ENCODE assay signal across 13 cellular contexts in the genomic region with DNA sequence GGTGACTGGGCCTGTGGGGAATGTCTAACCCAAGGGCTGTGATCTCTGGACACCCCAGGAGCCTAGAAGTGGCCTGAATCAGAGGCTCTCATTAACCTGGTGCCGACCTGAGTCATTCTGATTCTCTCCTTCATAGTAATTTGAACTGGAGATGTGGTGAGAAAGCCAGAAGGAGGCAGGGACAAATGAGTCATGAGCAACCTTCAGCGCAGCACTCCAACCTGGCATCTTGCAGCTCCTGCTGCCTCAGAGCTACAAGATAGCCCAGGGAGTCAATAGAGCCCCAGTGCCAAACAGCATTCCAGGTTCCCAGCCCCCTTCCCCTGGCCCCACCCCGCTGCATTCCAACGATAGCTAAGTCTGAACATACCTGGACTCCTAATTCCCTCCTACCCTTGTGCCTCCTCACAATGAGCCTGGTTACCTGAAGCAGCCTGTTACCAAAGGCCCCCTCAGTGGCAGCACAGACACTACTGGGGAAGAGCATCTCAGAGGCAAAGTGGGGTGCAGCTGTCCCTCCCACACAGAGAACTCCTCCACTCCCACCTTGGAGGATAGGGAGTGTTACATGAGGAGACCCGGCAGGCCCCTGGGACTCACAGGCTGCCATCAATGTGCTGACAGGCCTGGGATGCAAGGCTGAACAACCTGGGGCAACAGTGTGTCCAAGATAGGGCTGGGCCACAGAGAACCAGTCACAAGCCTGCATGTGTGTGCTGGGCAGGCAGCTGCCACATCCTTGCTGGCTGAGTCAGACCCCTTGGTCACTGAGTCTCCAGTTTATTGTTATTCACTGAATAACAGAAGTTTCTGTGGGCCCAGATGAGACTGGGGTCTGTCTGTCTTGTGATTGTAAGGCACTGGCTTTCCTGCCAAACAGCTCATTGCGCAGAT.
DNase-seq lines count a peak whose midpoint lies in the region; ATAC-seq and TF ChIP-seq lines count a peak whose summit lies in the region.
"Had no signal": no experiment of that assay in that cellular context is flagged by ENCODE, and none has a peak within 500 bp of the region (broad histone marks: within the 10 kb centered on the region; RNA-seq: fewer than 3 reads in every experiment).

No MANE protein-coding gene starts in this region.

- CTCF ChIA-PET in activated CD8-positive, alpha-beta T cell treated with anti-CD3 and anti-CD28 coated beads for 36 hours (lab: Charles Lee) = interaction anchor here (1.3 to 1.8 kb wide), 3 partner anchors 9 to 45 kb away, joined by 5 to 8 read pairs (median 6); no protein-coding TSS in a partner anchor
- CTCF ChIA-PET in activated CD8-positive, alpha-beta T cell treated with anti-CD3 and anti-CD28 coated beads, Interleukin-2, amount 10 ng/mL, durations not matched to agents 7 days and 5 days (lab: Charles Lee) = interaction anchor here (1.5 kb wide), 1 partner anchor 19 kb away, joined by 3 read pairs; no protein-coding TSS in a partner anchor

- H3K4me1 Mint-ChIP-seq in activated CD8-positive, alpha-beta T cell treated with anti-CD3 and anti-CD28 coated beads for 36 hours (ENCODE audit: low read depth) = peaks cover 7% of the 10 kb centered on the region
- H3K4me1 Mint-ChIP-seq in activated CD8-positive, alpha-beta T cell treated with anti-CD3 and anti-CD28 coated beads, Interleukin-2, amount 10 ng/mL, durations not matched to agents 7 days and 5 days (ENCODE audit: low read depth) = peaks cover 16% of the 10 kb centered on the region

- peak; percentile 21 for ATAC-seq in activated CD8-positive, alpha-beta T cell treated with anti-CD3 and anti-CD28 coated beads for 36 hours
- ATAC-seq in activated CD8-positive, alpha-beta T cell treated with anti-CD3 and anti-CD28 coated beads, Interleukin-2, amount 10 ng/mL, durations not matched to agents 7 days and 5 days = no peak
- ATAC-seq in RWPE2 (ENCODE audit: low read depth) (peak; percentile 83), Right ventricle myocardium inferior (no peak), GM18502 (IDR thresholded peaks at IDR 0.05; ENCODE audit: poor library complexity, unreplicated experiment) (no peak)
- ATAC-seq: heart left ventricle had no signal

- no peak for TF ChIP-seq CTCF in activated CD8-positive, alpha-beta T cell treated with anti-CD3 and anti-CD28 coated beads for 36 hours (IDR thresholded peaks at IDR 0.05)
- TF ChIP-seq CTCF in RWPE2 (IDR thresholded peaks at IDR 0.05; ENCODE audit: poor library complexity, severe bottlenecking) (no peak), fibroblast of the aortic adventitia (IDR thresholded peaks at IDR 0.05; ENCODE audit: insufficient read depth, low read length) (no peak), retinal pigment epithelial cell (conservative IDR thresholded peaks at IDR 0.05; ENCODE audit: low read depth, low read length) (no peak)

- peaks cover 32% of the 10 kb centered on the region for H3K27me3 ChIP-seq in RWPE2 (ENCODE audit: insufficient read depth, poor library complexity, severe bottlenecking)
- H3K27me3 ChIP-seq: ovary had no signal

- H3K4me3 ChIP-seq in RWPE2 (ENCODE audit: severe bottlenecking) (no peak overlapping the region), fibroblast of the aortic adventitia (ENCODE audit: low read depth, low read length) (no peak overlapping the region), retinal pigment epithelial cell (ENCODE audit: low read length) (no peak overlapping the region)
- H3K4me3 ChIP-seq: BLaER1 treated with 17β-estradiol and CSF1 and Interleukin-3, amounts not matched to agents 10 nM and 100 nM; heart left ventricle; ovary had no signal

- H3K4me3 Mint-ChIP-seq in activated CD8-positive, alpha-beta T cell treated with anti-CD3 and anti-CD28 coated beads for 36 hours = no peak overlapping the region
- H3K4me3 Mint-ChIP-seq in activated CD8-positive, alpha-beta T cell treated with anti-CD3 and anti-CD28 coated beads, Interleukin-2, amount 10 ng/mL, durations not matched to agents 7 days and 5 days = no peak overlapping the region

- intact Hi-C loops in activated CD8-positive, alpha-beta T cell treated with anti-CD3 and anti-CD28 coated beads for 36 hours (cut with micrococcal nuclease) = no loop called here
- intact Hi-C loops in Right ventricle myocardium inferior (cut with DNase I) = no loop called here

- no peaks in the 10 kb centered on the region for H3K9me3 Mint-ChIP-seq in activated CD8-positive, alpha-beta T cell treated with anti-CD3 and anti-CD28 coated beads for 36 hours
- no peaks in the 10 kb centered on the region for H3K9me3 Mint-ChIP-seq in activated CD8-positive, alpha-beta T cell treated with anti-CD3 and anti-CD28 coated beads, Interleukin-2, amount 10 ng/mL, durations not matched to agents 7 days and 5 days (ENCODE audit: insufficient read depth)

- no peaks in the 10 kb centered on the region for H3K36me3 ChIP-seq in RWPE2 (ENCODE audit: low read depth)
- H3K36me3 ChIP-seq: BLaER1 treated with 17β-estradiol and CSF1 and Interleukin-3, amounts not matched to agents 10 nM and 100 nM; heart left ventricle; ovary had no signal

- peaks cover 48% of the 10 kb centered on the region for H3K27me3 Mint-ChIP-seq in activated CD8-positive, alpha-beta T cell treated with anti-CD3 and anti-CD28 coated beads for 36 hours
- peaks cover 71% of the 10 kb centered on the region for H3K27me3 Mint-ChIP-seq in activated CD8-positive, alpha-beta T cell treated with anti-CD3 and anti-CD28 coated beads, Interleukin-2, amount 10 ng/mL, durations not matched to agents 7 days and 5 days (ENCODE audit: low read depth)

- H3K27ac ChIP-seq in RWPE2 (ENCODE audit: poor library complexity, severe bottlenecking) = peak overlapping the region; percentile 93
- H3K27ac ChIP-seq: BLaER1 treated with 17β-estradiol and CSF1 and Interleukin-3, amounts not matched to agents 10 nM and 100 nM; heart left ventricle; ovary had no signal

- peak; percentile 15 for DNase-seq in activated CD8-positive, alpha-beta T cell treated with anti-CD3 and anti-CD28 coated beads for 36 hours
- no peak for DNase-seq in activated CD8-positive, alpha-beta T cell treated with anti-CD3 and anti-CD28 coated beads, Interleukin-2, amount 10 ng/mL, durations not matched to agents 7 days and 5 days
- DNase-seq in RWPE2 (ENCODE audit: low spot score) (peak; percentile 89), fibroblast of the aortic adventitia (ENCODE audit: low read depth) (peak; percentile 57), retinal pigment epithelial cell (ENCODE audit: low read depth) (peak; percentile 77), Right ventricle myocardium inferior (ENCODE audit: missing footprints) (no peak), cerebellar cortex (ENCODE audit: low spot score) (no peak)
- DNase-seq: activated gamma-delta T cell, heart left ventricle, NCI-H1436 treated with DMSO at 0.1 percent for 48 hours, ovary had no signal

- H3K9me3 ChIP-seq in RWPE2 (ENCODE audit: severe bottlenecking) = no peaks in the 10 kb centered on the region
- H3K9me3 ChIP-seq: heart left ventricle, ovary had no signal

- H3K4me1 ChIP-seq in RWPE2 (ENCODE audit: insufficient read depth, poor library complexity, severe bottlenecking) = peaks cover 18% of the 10 kb centered on the region

- H3K36me3 Mint-ChIP-seq in activated CD8-positive, alpha-beta T cell treated with anti-CD3 and anti-CD28 coated beads for 36 hours (ENCODE audit: low read depth) = no peaks in the 10 kb centered on the region
- H3K36me3 Mint-ChIP-seq in activated CD8-positive, alpha-beta T cell treated with anti-CD3 and anti-CD28 coated beads, Interleukin-2, amount 10 ng/mL, durations not matched to agents 7 days and 5 days (ENCODE audit: low read depth) = no peaks in the 10 kb centered on the region

- POLR2A ChIA-PET in activated CD8-positive, alpha-beta T cell treated with anti-CD3 and anti-CD28 coated beads for 36 hours (lab: Charles Lee) = no interaction called here
- POLR2A ChIA-PET in activated CD8-positive, alpha-beta T cell treated with anti-CD3 and anti-CD28 coated beads, Interleukin-2, amount 10 ng/mL, durations not matched to agents 7 days and 5 days (lab: Charles Lee) = no interaction called here

- no peak overlapping the region for H3K27ac Mint-ChIP-seq in activated CD8-positive, alpha-beta T cell treated with anti-CD3 and anti-CD28 coated beads for 36 hours
- H3K27ac Mint-ChIP-seq in activated CD8-positive, alpha-beta T cell treated with anti-CD3 and anti-CD28 coated beads, Interleukin-2, amount 10 ng/mL, durations not matched to agents 7 days and 5 days = no peak overlapping the region

Comparison
In these comparisons a context has a peak if more than half of its experiments do, and no peak if none do; other contexts are left out.
1. ATAC-seq: peak in activated CD8-positive, alpha-beta T cell treated with anti-CD3 and anti-CD28 coated beads for 36 hours (single experiment) and RWPE2 (single experiment); none in activated CD8-positive, alpha-beta T cell treated with anti-CD3 and anti-CD28 coated beads, Interleukin-2, amount 10 ng/mL, durations not matched to agents 7 days and 5 days (single experiment), Right ventricle myocardium inferior (single experiment) and GM18502 (single experiment).
2. DNase-seq: peak in activated CD8-positive, alpha-beta T cell treated with anti-CD3 and anti-CD28 coated beads for 36 hours (single experiment), RWPE2 (single experiment), fibroblast of the aortic adventitia (single experiment) and retinal pigment epithelial cell (single experiment); none in activated CD8-positive, alpha-beta T cell treated with anti-CD3 and anti-CD28 coated beads, Interleukin-2, amount 10 ng/mL, durations not matched to agents 7 days and 5 days (single experiment), Right ventricle myocardium inferior (single experiment) and cerebellar cortex (single experiment).